Comparison of ENCODE assay signal across 22 cellular contexts in genomic region chr20:23036371-23036770, GRCh38. TPM values are rescaled to one million over a fixed set of nuclear protein-coding genes. Genes with fewer than 3 reads are reported as not detected.
DNase-seq lines count a peak whose midpoint lies in the region; ATAC-seq and TF ChIP-seq lines count a peak whose summit lies in the region.
"Had no signal": no experiment of that assay in that cellular context is flagged by ENCODE, and none has a peak within 500 bp of the region (broad histone marks: within the 10 kb centered on the region; RNA-seq: fewer than 3 reads in every experiment).

No MANE protein-coding gene starts in this region.

- H3K27ac ChIP-seq in neural progenitor cell, result no peak overlapping the region
- H3K27ac ChIP-seq: BLaER1 treated with 17β-estradiol and CSF1 and Interleukin-3, amounts not matched to agents 10 nM and 100 nM had no signal

- H3K4me3 ChIP-seq in Caco-2 (ENCODE audit: low read depth, low read length), result no peak overlapping the region
- no peak overlapping the region for H3K4me3 ChIP-seq in neural progenitor cell
- H3K4me3 ChIP-seq: BLaER1 treated with 17β-estradiol and CSF1 and Interleukin-3, amounts not matched to agents 10 nM and 100 nM; GM12878; HAP-1; K562 had no signal

- H3K79me2 ChIP-seq in neural progenitor cell (ENCODE audit: low read depth), result no peaks in the 10 kb centered on the region

- no peaks in the 10 kb centered on the region for H3K36me3 Mint-ChIP-seq in Caco-2 (ENCODE audit: insufficient read depth, unreplicated experiment)
- H3K36me3 Mint-ChIP-seq in WTC11, result no peaks in the 10 kb centered on the region; the same call in 1 of the 2 replicates
- H3K36me3 Mint-ChIP-seq in neural progenitor cell, result peaks cover 2% of the 10 kb centered on the region
- H3K36me3 Mint-ChIP-seq: CD8-positive, alpha-beta memory T cell had no signal

- intact Hi-C loops in Caco-2 (cut with micrococcal nuclease; ENCODE audit: unreplicated experiment), result no loop called here

- no peak for DNase-seq in Caco-2
- no peak for DNase-seq in WTC11 (ENCODE audit: low spot score)
- DNase-seq in islet precursor cell, result peak; percentile 37
- no peak for DNase-seq in neural progenitor cell (ENCODE audit: low spot score)
- no peak for DNase-seq in NCI-H1694 treated with DMSO at 0.1 percent for 48 hours (lab: John Stamatoyannopoulos, UW)
- DNase-seq in hepatic stellate cell (ENCODE audit: low spot score), result no peak
- DNase-seq in kidney glomerular epithelial cell (lab: John Stamatoyannopoulos, UW), result no peak
- DNase-seq: 8988T; CD8-positive, alpha-beta memory T cell; DMS153; DMS79 treated with DMSO at 0.1 percent for 48 hours; EL; IMR-90 had no signal

- BruUV-seq in Caco-2 (replicated peaks; lab: Mats Ljungman, UMichigan), result no TSS peak

- H3K27ac Mint-ChIP-seq in Caco-2 (ENCODE audit: unreplicated experiment) (peak overlapping the region; percentile 48), WTC11 (no peak overlapping the region), neural progenitor cell (no peak overlapping the region)
- H3K27ac Mint-ChIP-seq: B cell; CD8-positive, alpha-beta memory T cell had no signal

- TF ChIP-seq CTCF in Caco-2 (IDR thresholded peaks at IDR 0.05; ENCODE audit: insufficient read depth in 1 of 2, low read depth in 1 of 2, low read length in 1 of 2, severe bottlenecking in 1 of 2, unreplicated experiment in 1 of 2) (no peak), WTC11 (IDR thresholded peaks at IDR 0.05) (no peak), neural progenitor cell (IDR thresholded peaks at IDR 0.05) (no peak)

- H3K4me1 ChIP-seq in Caco-2 (peaks cover 13% of the 10 kb centered on the region), neural progenitor cell (no peaks in the 10 kb centered on the region)
- H3K4me1 ChIP-seq: HAP-1 had no signal

- H3K9me3 ChIP-seq in Caco-2 (no peaks in the 10 kb centered on the region), neural progenitor cell (ENCODE audit: low read depth) (no peaks in the 10 kb centered on the region)
- H3K9me3 ChIP-seq: HAP-1 had no signal

- POLR2A ChIA-PET in Caco-2 (lab: Charles Lee) (no interaction called here), WTC11 (lab: Charles Lee) (interaction anchor here (0.6 kb wide), 1 partner anchor 280 kb away, joined by 3 read pairs; no protein-coding TSS in a partner anchor)

- H3K4me2 ChIP-seq in neural progenitor cell, result no peak overlapping the region

- no peaks in the 10 kb centered on the region for H3K27me3 Mint-ChIP-seq in Caco-2 (ENCODE audit: insufficient read depth, unreplicated experiment)
- peaks cover 87% of the 10 kb centered on the region for H3K27me3 Mint-ChIP-seq in WTC11 (ENCODE audit: low read depth)
- H3K27me3 Mint-ChIP-seq in neural progenitor cell (ENCODE audit: insufficient read depth, low read depth), result peaks cover 45% of the 10 kb centered on the region

- no peaks in the 10 kb centered on the region for H3K36me3 ChIP-seq in Caco-2 (ENCODE audit: control insufficient read depth, insufficient read depth, low read length)
- no peaks in the 10 kb centered on the region for H3K36me3 ChIP-seq in neural progenitor cell
- H3K36me3 ChIP-seq: BLaER1 treated with 17β-estradiol and CSF1 and Interleukin-3, amounts not matched to agents 10 nM and 100 nM; HAP-1 had no signal

- H3K4me3 Mint-ChIP-seq in Caco-2 (ENCODE audit: unreplicated experiment) (no peak overlapping the region), WTC11 (peak overlapping the region; percentile 25), neural progenitor cell (peak overlapping the region; percentile 34)
- H3K4me3 Mint-ChIP-seq: B cell; CD8-positive, alpha-beta memory T cell had no signal

- no peaks in the 10 kb centered on the region for H3K9me3 Mint-ChIP-seq in Caco-2 (ENCODE audit: unreplicated experiment)
- H3K9me3 Mint-ChIP-seq in WTC11, result peaks cover 3% of the 10 kb centered on the region; the same call in 1 of the 2 replicates
- H3K9me3 Mint-ChIP-seq in neural progenitor cell, result peaks cover 3% of the 10 kb centered on the region

- H4K20me1 ChIP-seq in neural progenitor cell (ENCODE audit: low read depth), result no peaks in the 10 kb centered on the region
- H4K20me1 ChIP-seq: BLaER1 treated with 17β-estradiol and CSF1 and Interleukin-3, amounts not matched to agents 10 nM and 100 nM had no signal

- H3K27me3 ChIP-seq in Caco-2 (replicated peaks; ENCODE audit: control insufficient read depth, insufficient read depth, low read length) (no peaks in the 10 kb centered on the region; the same call in 1 of the 2 replicates), neural progenitor cell (peaks cover 95% of the 10 kb centered on the region)

- H3K4me1 Mint-ChIP-seq in Caco-2 (ENCODE audit: low read depth, unreplicated experiment) (peaks cover 11% of the 10 kb centered on the region), WTC11 (peaks cover 19% of the 10 kb centered on the region), neural progenitor cell (no peaks in the 10 kb centered on the region)
- H3K4me1 Mint-ChIP-seq: B cell; CD8-positive, alpha-beta memory T cell had no signal

- CTCF ChIA-PET in Caco-2 (lab: Charles Lee), result no interaction called here
- CTCF ChIA-PET in WTC11 (lab: Charles Lee), result interaction anchor here (1.4 to 2.9 kb wide), 2 partner anchors 13 kb away, joined by 3 to 25 read pairs; partner anchors contain the start of gene THBD

- ATAC-seq in WTC11, result no peak
- ATAC-seq in HG03520 (IDR thresholded peaks at IDR 0.05; ENCODE audit: unreplicated experiment), result no peak
- ATAC-seq: GM12878, K562 had no signal

- no peak overlapping the region for H2AFZ ChIP-seq in neural progenitor cell (replicated peaks)

- H3F3A ChIP-seq in neural progenitor cell (ENCODE audit: low read depth), result no peaks in the 10 kb centered on the region

- H3K9ac ChIP-seq in neural progenitor cell, result no peak overlapping the region
- H3K9ac ChIP-seq: BLaER1 treated with 17β-estradiol and CSF1 and Interleukin-3, amounts not matched to agents 10 nM and 100 nM had no signal

TF ChIP-seq in WTC11, 78 proteins besides CTCF, POLR2A, EP300 and RAD21:
- TF ChIP-seq PRRX2 (CRISPR knock-in tag; IDR thresholded peaks at IDR 0.05), result no peak
- TF ChIP-seq CREM (CRISPR knock-in tag; IDR thresholded peaks at IDR 0.05), result no peak
- no peak for TF ChIP-seq RORB (CRISPR knock-in tag; IDR thresholded peaks at IDR 0.05)
- TF ChIP-seq TEAD4 (CRISPR knock-in tag; IDR thresholded peaks at IDR 0.05), result no peak
- TF ChIP-seq JAZF1 (CRISPR knock-in tag; IDR thresholded peaks at IDR 0.05), result no peak
- TF ChIP-seq, protein P1, sequence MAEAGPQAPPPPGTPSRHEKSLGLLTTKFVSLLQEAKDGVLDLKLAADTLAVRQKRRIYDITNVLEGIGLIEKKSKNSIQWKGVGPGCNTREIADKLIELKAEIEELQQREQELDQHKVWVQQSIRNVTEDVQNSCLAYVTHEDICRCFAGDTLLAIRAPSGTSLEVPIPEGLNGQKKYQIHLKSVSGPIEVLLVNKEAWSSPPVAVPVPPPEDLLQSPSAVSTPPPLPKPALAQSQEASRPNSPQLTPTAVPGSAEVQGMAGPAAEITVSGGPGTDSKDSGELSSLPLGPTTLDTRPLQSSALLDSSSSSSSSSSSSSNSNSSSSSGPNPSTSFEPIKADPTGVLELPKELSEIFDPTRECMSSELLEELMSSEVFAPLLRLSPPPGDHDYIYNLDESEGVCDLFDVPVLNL (CRISPR knock-in tag; IDR thresholded peaks at IDR 0.05; ENCODE audit: borderline replicate concordance, low read depth), result no peak

RNA-seq across cellular contexts. Expression of gene SSTR4, which starts 1.3 kb away (rescaled TPM):
- total RNA-seq in Caco-2 (2022), result not detected in 2 replicates
- not detected in 3 replicates for total RNA-seq in WTC11 (2021)
- total RNA-seq in neural progenitor cell (ENCODE audit: low replicate concordance), result not detected in 2 replicates
- total RNA-seq: A673; B cell; CD8-positive, alpha-beta memory T cell; G401; GM12878; H4; IMR-90; K562 had no signal

RNA-seq across cellular contexts. Expression of gene THBD, which starts 13.1 kb away (rescaled TPM):
- total RNA-seq in Caco-2 (2022) (0.77 and 1.0 TPM in 2 replicates), WTC11 (2021) (0.34 to 1.0 TPM (median 0.92 TPM) in 3 replicates), neural progenitor cell (ENCODE audit: low replicate concordance) (0.06 and 0.15 TPM in 2 replicates)
- total RNA-seq: A673, B cell, G401, GM12878, IMR-90 had no signal

RNA-seq across cellular contexts. Expression of gene CD93, which starts 49.8 kb away (rescaled TPM):
- total RNA-seq in Caco-2 (2022) (not detected in 2 replicates), WTC11 (2021) (0.05 to 0.21 TPM (median 0.09 TPM) in 3 replicates), neural progenitor cell (ENCODE audit: low replicate concordance) (not detected in 2 replicates)
- total RNA-seq: G401, H4 had no signal
